9 cellular contexts compared by ENCODE assay signal in the genomic region with DNA sequence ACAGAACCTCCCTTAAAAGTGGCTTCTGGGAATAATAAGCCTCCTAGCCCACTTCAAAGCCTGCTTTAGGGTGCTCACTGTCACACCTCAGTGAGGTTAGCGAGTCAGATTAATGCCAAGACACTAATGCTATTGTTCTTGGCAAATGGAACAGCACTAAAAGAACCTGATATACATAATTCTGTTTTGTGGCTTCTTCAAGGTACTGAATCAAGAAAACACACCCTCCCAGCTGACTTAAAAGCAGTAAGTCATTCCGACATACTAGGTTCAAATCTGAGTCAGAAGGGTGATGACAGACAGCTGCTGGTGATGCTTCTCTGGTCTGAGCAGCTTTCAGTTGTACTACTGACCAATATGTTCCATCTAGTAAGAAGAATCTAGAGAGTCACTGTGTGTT.
DNase-seq lines count a peak whose midpoint lies in the region; ATAC-seq and TF ChIP-seq lines count a peak whose summit lies in the region.
"Had no signal": no experiment of that assay in that cellular context is flagged by ENCODE, and none has a peak within 500 bp of the region (broad histone marks: within the 10 kb centered on the region; RNA-seq: fewer than 3 reads in every experiment).

No MANE protein-coding gene starts in this region.

- H3K36me3 ChIP-seq in body of pancreas (replicated peaks in 1 of 2; ENCODE audit: insufficient read depth in 1 of 2, low read depth in 2 of 2): no peaks in the 10 kb centered on the region
- H3K36me3 ChIP-seq in psoas muscle (ENCODE audit: insufficient read depth in 1 of 2, low read depth in 1 of 2): peaks cover 0 to 2% of the 10 kb centered on the region in 2 donors

- TF ChIP-seq POLR2A in body of pancreas (IDR thresholded peaks at IDR 0.05): no peak

- H3K9me3 ChIP-seq in body of pancreas (no peaks in the 10 kb centered on the region), psoas muscle (no peaks in the 10 kb centered on the region)

- TF ChIP-seq CTCF in body of pancreas (IDR thresholded peaks at IDR 0.05) (no peak), psoas muscle (IDR thresholded peaks at IDR 0.05) (no peak)

- DNase-seq in activated T-cell treated with anti-CD3 and anti-CD28 coated beads for 48 hours (ENCODE audit: low read depth) (peak; percentile 12), SW480 (ENCODE audit: low spot score) (peak; percentile 78), DMS53 (lab: John Stamatoyannopoulos, UW) (no peak), body of pancreas (no peak), psoas muscle (no peak)
- DNase-seq in activated T-cell treated with anti-CD3 and anti-CD28 coated beads, Interleukin-2, amount 50 U/mL, for 1 hour: no peak
- peak; percentile 21 to 31 for DNase-seq in stimulated activated CD8-positive, alpha-beta memory T cell treated with anti-CD3 and anti-CD28 coated beads, Interleukin-15, amount 100 ng/mL, for 48 hours (ENCODE audit: low read depth in 2 of 2)
- DNase-seq: effector memory CD8-positive, alpha-beta T cell had no signal

- WGBS in body of pancreas, 2 donors: 93 to 94% methylated on average over 2 of the region's 2 CpGs
- 90 to 96% (median 91%) methylated on average over 2 of the region's 2 CpGs for WGBS in psoas muscle, 3 donors

- ATAC-seq in HG02763 (IDR thresholded peaks at IDR 0.05; ENCODE audit: unreplicated experiment) (peak; percentile 97), body of pancreas (no peak), psoas muscle (no peak)
- ATAC-seq: effector memory CD8-positive, alpha-beta T cell had no signal

- H3K4me3 ChIP-seq in body of pancreas (no peak overlapping the region), psoas muscle (no peak overlapping the region)

- intact Hi-C loops in body of pancreas (cut with DNase I) (no loop called here), psoas muscle (cut with DNase I) (no loop called here)

- H3K27me3 ChIP-seq in body of pancreas (no peaks in the 10 kb centered on the region), psoas muscle (ENCODE audit: insufficient read depth in 3 of 3, low read length in 2 of 3) (no peaks in the 10 kb centered on the region)

- H3K4me1 ChIP-seq in body of pancreas (no peaks in the 10 kb centered on the region), psoas muscle (no peaks in the 10 kb centered on the region)

- no peak overlapping the region for H3K27ac ChIP-seq in body of pancreas
- no peak overlapping the region for H3K27ac ChIP-seq in psoas muscle

Comparison
In these comparisons a context has a peak if more than half of its experiments do, and no peak if none do; other contexts are left out.
1. DNase-seq: peak in activated T-cell treated with anti-CD3 and anti-CD28 coated beads for 48 hours (single experiment), SW480 (single experiment) and stimulated activated CD8-positive, alpha-beta memory T cell treated with anti-CD3 and anti-CD28 coated beads, Interleukin-15, amount 100 ng/mL, for 48 hours (2 of 2); none in activated T-cell treated with anti-CD3 and anti-CD28 coated beads, Interleukin-2, amount 50 U/mL, for 1 hour (single experiment), DMS53 (single experiment), body of pancreas (0 of 4) and psoas muscle (0 of 2).